10 cellular contexts compared by ENCODE assay signal in genomic region chr17:28572294-28573099, GRCh38. TPM values are rescaled to one million over a fixed set of nuclear protein-coding genes. Genes with fewer than 3 reads are reported as not detected.
DNase-seq lines count a peak whose midpoint lies in the region; ATAC-seq and TF ChIP-seq lines count a peak whose summit lies in the region.
"Had no signal": no experiment of that assay in that cellular context is flagged by ENCODE, and none has a peak within 500 bp of the region (broad histone marks: within the 10 kb centered on the region; RNA-seq: fewer than 3 reads in every experiment).

No MANE protein-coding gene starts in this region.

- 43 to 77% methylated on average over 1 to 5 of the region's 5 CpGs for WGBS in upper lobe of left lung, 2 donors

- H3K36me3 Mint-ChIP-seq in CD4-positive, alpha-beta T cell (ENCODE audit: low read depth), result peaks cover 42% of the 10 kb centered on the region
- H3K36me3 Mint-ChIP-seq in neural crest cell (ENCODE audit: low read depth), result peaks cover 10% of the 10 kb centered on the region

- no peak for TF ChIP-seq EP300 in upper lobe of left lung (IDR thresholded peaks at IDR 0.05)

- TF ChIP-seq CTCF in CD4-positive, alpha-beta T cell (IDR thresholded peaks at IDR 0.05), result no peak
- TF ChIP-seq CTCF in MM.1S (IDR thresholded peaks at IDR 0.05; ENCODE audit: low read length) (no peak), coronary artery (IDR thresholded peaks at IDR 0.05) (no peak), neural crest cell (conservative IDR thresholded peaks at IDR 0.05) (no peak), upper lobe of left lung (IDR thresholded peaks at IDR 0.05) (no peak)

- peak overlapping the region; percentile 93 for H3K4me2 ChIP-seq in MM.1S (ENCODE audit: low read depth, low read length)

- peaks cover 32% of the 10 kb centered on the region for H3K79me2 ChIP-seq in MM.1S (ENCODE audit: low read length)

- H3K9me2 ChIP-seq in MM.1S (replicated peaks; ENCODE audit: insufficient read depth, low read length), result no peaks in the 10 kb centered on the region

- H3K4me1 Mint-ChIP-seq in CD4-positive, alpha-beta T cell (ENCODE audit: low read depth), result peaks cover 68% of the 10 kb centered on the region
- H3K4me1 Mint-ChIP-seq in neural crest cell, result peaks cover 44% of the 10 kb centered on the region

- POLR2A ChIA-PET in CD4-positive, alpha-beta T cell (lab: Charles Lee), result interaction anchor here (1.2 to 4.4 kb wide), 9 partner anchors 8 to 379 kb away, joined by 4 to 70 read pairs (median 13); partner anchors contain the start of genes BLTP2, PHF12, POLDIP2 and SDF2

- peak overlapping the region; percentile 95; the same call in 1 of the 2 replicates for H2AFZ ChIP-seq in MM.1S (ENCODE audit: low read length)

- H4K20me1 ChIP-seq in MM.1S (ENCODE audit: insufficient read depth, low read length), result no peaks in the 10 kb centered on the region; the same call in 1 of the 2 replicates

- peaks cover 19% of the 10 kb centered on the region for H3K4me1 ChIP-seq in MM.1S (ENCODE audit: low read length)
- peaks cover 24 to 37% (median 27%) of the 10 kb centered on the region in 4 donors for H3K4me1 ChIP-seq in upper lobe of left lung

- H3K27ac Mint-ChIP-seq in CD4-positive, alpha-beta T cell, result peak overlapping the region; percentile 91
- no peak overlapping the region for H3K27ac Mint-ChIP-seq in neural crest cell (ENCODE audit: unreplicated experiment)

- H3K4me3 ChIP-seq in MM.1S (ENCODE audit: low read length) (peak overlapping the region; percentile 99; the same call in 1 of the 2 replicates), coronary artery (peak overlapping the region; percentile 92), upper lobe of left lung (peak overlapping the region in 1 of 4 donors; percentile 99)

- 0 out of 2 replicates have a peak, but pooled peaks cover 19% of the 10 kb centered on the region for H3F3A ChIP-seq in MM.1S (ENCODE audit: insufficient read depth, low read length)

- TF ChIP-seq POLR2A in upper lobe of left lung (IDR thresholded peaks at IDR 0.05), result no peak

- intact Hi-C loops in CD4-positive, alpha-beta T cell (cut with DNase I, micrococcal nuclease), result loop anchor here in 1 of 2 experiments (10.0 kb wide), 1 partner anchor 382 kb away; the partner anchor contains the start of gene PHF12

- H3K36me3 ChIP-seq in MM.1S (replicated peaks; ENCODE audit: insufficient read depth, low read length) (no peaks in the 10 kb centered on the region), upper lobe of left lung (no peaks in the 10 kb centered on the region)

- H3K9ac ChIP-seq in MM.1S (ENCODE audit: low read length), result peak overlapping the region; percentile 92; the same call in 1 of the 2 replicates

- H3K9me3 Mint-ChIP-seq in CD4-positive, alpha-beta T cell, result no peaks in the 10 kb centered on the region
- H3K9me3 Mint-ChIP-seq in neural crest cell, result no peaks in the 10 kb centered on the region

- no peaks in the 10 kb centered on the region for H3K27me3 Mint-ChIP-seq in CD4-positive, alpha-beta T cell
- no peaks in the 10 kb centered on the region for H3K27me3 Mint-ChIP-seq in neural crest cell (ENCODE audit: low read depth)

- no peaks in the 10 kb centered on the region for H3K9me3 ChIP-seq in CD4-positive, alpha-beta T cell (ENCODE audit: control insufficient read depth, low read length)
- no peaks in the 10 kb centered on the region for H3K9me3 ChIP-seq in MM.1S (replicated peaks; ENCODE audit: insufficient read depth, low read length)
- H3K9me3 ChIP-seq in upper lobe of left lung, result no peaks in the 10 kb centered on the region

- no peak overlapping the region for H3K27ac ChIP-seq in CD4-positive, alpha-beta T cell (ENCODE audit: low read depth, low read length)
- H3K27ac ChIP-seq in MM.1S (ENCODE audit: low read length) (no peak overlapping the region; the same call in 1 of the 2 replicates), coronary artery (peak overlapping the region in 1 of 2 donors; percentile 77), upper lobe of left lung (peak overlapping the region in 1 of 4 donors; percentile 93)

- no peak for DNase-seq in CD4-positive, alpha-beta T cell
- DNase-seq in MM.1S, result no peak
- no peak for DNase-seq in coronary artery (ENCODE audit: low spot score)
- DNase-seq in neural crest cell (ENCODE audit: low read depth, low spot score), result no peak
- no peak for DNase-seq in LoVo (ENCODE audit: low spot score)
- no peak for DNase-seq in upper lobe of left lung
- DNase-seq in GF-D8 (lab: John Stamatoyannopoulos, UW), result no peak
- no peak for DNase-seq in AG08395 (ENCODE audit: low spot score)
- DNase-seq: NCI-H446 treated with DMSO at 0.1 percent for 48 hours; stimulated activated CD4-positive, alpha-beta T cell treated with anti-CD3 and anti-CD28 coated beads, Interleukin-2, amount 100 ng/mL, for 24 hours had no signal

- H3K4me3 Mint-ChIP-seq in CD4-positive, alpha-beta T cell, result peak overlapping the region; percentile 94
- peak overlapping the region; percentile 95 for H3K4me3 Mint-ChIP-seq in neural crest cell

- no peak for ATAC-seq in CD4-positive, alpha-beta T cell (ENCODE audit: poor library complexity)
- ATAC-seq in upper lobe of left lung (ENCODE audit: low FRiP score in 2 of 2), result no peak

- CTCF ChIA-PET in CD4-positive, alpha-beta T cell (lab: Charles Lee), result interaction anchor here (1.3 kb wide), 1 partner anchor 41 kb away, joined by 3 read pairs; no protein-coding TSS in a partner anchor

- no peaks in the 10 kb centered on the region for H3K27me3 ChIP-seq in CD4-positive, alpha-beta T cell (ENCODE audit: control insufficient read depth, insufficient read depth, low read length)
- H3K27me3 ChIP-seq in MM.1S (replicated peaks; ENCODE audit: insufficient read depth, low read length) (no peaks in the 10 kb centered on the region), upper lobe of left lung (no peaks in the 10 kb centered on the region)

RNA-seq across cellular contexts. Expression of gene PIGS, which starts 1.2 kb away (rescaled TPM):
- 10 to 100 TPM; 73.8 to 76.4 TPM for total RNA-seq in CD4-positive, alpha-beta T cell
- total RNA-seq in neural crest cell, result 63.5 and 71.1 TPM in 2 replicates
- total RNA-seq in upper lobe of left lung, result 10 to 100 TPM; 36.7 to 69.6 (median 58.1) TPM

RNA-seq across cellular contexts. Expression of gene ALDOC, which starts 4.2 kb away (rescaled TPM):
- 10 to 100 TPM; 21.8 to 22.7 TPM for total RNA-seq in CD4-positive, alpha-beta T cell
- total RNA-seq in neural crest cell (16.1 and 22.2 TPM in 2 replicates), upper lobe of left lung (10 to 100 TPM in 5 of 6 donors, 1 to 10 TPM in 1; 6.3 to 19.2 (median 14.2) TPM)

RNA-seq across cellular contexts. Expression of gene UNC119, which starts 20.1 kb away (rescaled TPM):
- total RNA-seq in CD4-positive, alpha-beta T cell, result 10 to 100 TPM; 77.1 to 83.9 TPM
- total RNA-seq in neural crest cell (59.1 and 63.5 TPM in 2 replicates), upper lobe of left lung (10 to 100 TPM; 17.0 to 43.0 (median 25.6) TPM)

RNA-seq across cellular contexts. Expression of gene SPAG5, which starts 26.3 kb away (rescaled TPM):
- total RNA-seq in CD4-positive, alpha-beta T cell, result 10 to 100 TPM; 15.4 to 17.0 TPM
- total RNA-seq in neural crest cell, result 147 and 151 TPM in 2 replicates
- 10 to 100 TPM in 1 of 6 donors, 1 to 10 TPM in 5; 4.4 to 34.6 (median 7.4) TPM for total RNA-seq in upper lobe of left lung

RNA-seq across cellular contexts. Expression of gene RSKR, which starts 41.5 kb away (rescaled TPM):
- total RNA-seq in CD4-positive, alpha-beta T cell, result 10 to 100 TPM; 13.7 to 14.8 TPM
- total RNA-seq in neural crest cell (31.0 and 34.2 TPM in 2 replicates), upper lobe of left lung (10 to 100 TPM in 3 of 6 donors, 1 to 10 TPM in 3; 7.9 to 49.2 (median 11.7) TPM)
